2 cellular contexts compared by ENCODE assay signal in the genomic region with DNA sequence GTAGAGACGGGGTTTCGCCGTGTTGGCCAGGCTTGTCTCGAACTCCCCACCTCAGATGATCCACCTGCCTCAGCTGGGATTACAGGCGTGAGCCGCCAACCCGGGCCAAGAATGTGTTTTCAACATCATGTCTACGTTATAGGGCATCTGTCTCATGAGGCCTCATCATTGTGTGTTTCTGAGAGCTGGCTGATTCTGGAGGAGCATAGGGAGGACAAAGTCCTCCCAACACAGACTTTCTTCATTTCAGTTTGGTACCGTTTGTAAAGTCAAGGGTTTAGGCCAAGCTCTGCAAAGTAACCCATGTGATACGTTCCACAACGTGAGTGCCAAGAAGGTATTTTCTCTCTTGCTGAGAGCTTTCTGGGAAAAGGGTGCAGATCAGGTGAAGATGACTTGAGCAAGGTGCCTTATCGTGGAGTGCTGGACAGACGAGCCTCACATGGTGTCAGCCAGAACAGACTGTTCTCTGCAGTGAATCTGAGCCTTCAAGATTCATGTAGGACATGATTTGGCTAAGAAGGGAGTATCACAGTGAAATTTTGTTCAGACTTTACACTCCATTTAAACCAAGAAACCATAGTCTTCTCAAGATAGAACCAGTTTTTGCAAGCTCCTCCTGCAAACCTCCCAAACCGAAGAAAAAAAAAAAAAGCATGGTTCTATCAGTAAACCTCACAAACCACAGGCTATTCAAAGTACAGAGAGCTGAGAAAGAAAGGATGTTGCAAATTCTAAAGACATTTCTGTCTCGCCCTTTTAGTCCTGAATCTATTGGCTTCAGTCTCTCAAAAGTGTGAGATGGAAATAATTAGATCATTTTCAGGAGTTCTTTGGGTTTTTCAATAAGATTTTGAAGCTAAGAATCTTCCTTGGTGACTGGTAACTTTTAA.
TF ChIP-seq lines count a peak whose summit lies in the region.

No MANE protein-coding gene starts in this region.

TF ChIP-seq in SK-N-SH, 30 proteins besides CTCF, POLR2A, EP300 and RAD21 (continued from another document):
- TF ChIP-seq, protein P1, sequence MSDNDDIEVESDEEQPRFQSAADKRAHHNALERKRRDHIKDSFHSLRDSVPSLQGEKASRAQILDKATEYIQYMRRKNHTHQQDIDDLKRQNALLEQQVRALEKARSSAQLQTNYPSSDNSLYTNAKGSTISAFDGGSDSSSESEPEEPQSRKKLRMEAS (IDR thresholded peaks at IDR 0.05; ENCODE audit: low read depth) = no peak
- no peak for TF ChIP-seq FOSL2 (IDR thresholded peaks at IDR 0.05; ENCODE audit: borderline replicate concordance, low read depth)
- TF ChIP-seq, protein P2, sequence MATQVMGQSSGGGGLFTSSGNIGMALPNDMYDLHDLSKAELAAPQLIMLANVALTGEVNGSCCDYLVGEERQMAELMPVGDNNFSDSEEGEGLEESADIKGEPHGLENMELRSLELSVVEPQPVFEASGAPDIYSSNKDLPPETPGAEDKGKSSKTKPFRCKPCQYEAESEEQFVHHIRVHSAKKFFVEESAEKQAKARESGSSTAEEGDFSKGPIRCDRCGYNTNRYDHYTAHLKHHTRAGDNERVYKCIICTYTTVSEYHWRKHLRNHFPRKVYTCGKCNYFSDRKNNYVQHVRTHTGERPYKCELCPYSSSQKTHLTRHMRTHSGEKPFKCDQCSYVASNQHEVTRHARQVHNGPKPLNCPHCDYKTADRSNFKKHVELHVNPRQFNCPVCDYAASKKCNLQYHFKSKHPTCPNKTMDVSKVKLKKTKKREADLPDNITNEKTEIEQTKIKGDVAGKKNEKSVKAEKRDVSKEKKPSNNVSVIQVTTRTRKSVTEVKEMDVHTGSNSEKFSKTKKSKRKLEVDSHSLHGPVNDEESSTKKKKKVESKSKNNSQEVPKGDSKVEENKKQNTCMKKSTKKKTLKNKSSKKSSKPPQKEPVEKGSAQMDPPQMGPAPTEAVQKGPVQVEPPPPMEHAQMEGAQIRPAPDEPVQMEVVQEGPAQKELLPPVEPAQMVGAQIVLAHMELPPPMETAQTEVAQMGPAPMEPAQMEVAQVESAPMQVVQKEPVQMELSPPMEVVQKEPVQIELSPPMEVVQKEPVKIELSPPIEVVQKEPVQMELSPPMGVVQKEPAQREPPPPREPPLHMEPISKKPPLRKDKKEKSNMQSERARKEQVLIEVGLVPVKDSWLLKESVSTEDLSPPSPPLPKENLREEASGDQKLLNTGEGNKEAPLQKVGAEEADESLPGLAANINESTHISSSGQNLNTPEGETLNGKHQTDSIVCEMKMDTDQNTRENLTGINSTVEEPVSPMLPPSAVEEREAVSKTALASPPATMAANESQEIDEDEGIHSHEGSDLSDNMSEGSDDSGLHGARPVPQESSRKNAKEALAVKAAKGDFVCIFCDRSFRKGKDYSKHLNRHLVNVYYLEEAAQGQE (IDR thresholded peaks at IDR 0.05; ENCODE audit: low read depth, low read length) = no peak
- no peak for TF ChIP-seq SMC3 (IDR thresholded peaks at IDR 0.05; ENCODE audit: low read depth, low read length)
- TF ChIP-seq RXRA (IDR thresholded peaks at IDR 0.05; ENCODE audit: borderline replicate concordance, low read depth) = no peak
- no peak for TF ChIP-seq TAF1 (IDR thresholded peaks at IDR 0.05; ENCODE audit: borderline replicate concordance, low read depth, low read length)
- TF ChIP-seq JUND (IDR thresholded peaks at IDR 0.05) = no peak
- TF ChIP-seq TCF12 (IDR thresholded peaks at IDR 0.05) = no peak
- TF ChIP-seq TEAD4 (IDR thresholded peaks at IDR 0.05; ENCODE audit: borderline replicate concordance, insufficient read depth) = no peak
- no peak for TF ChIP-seq GATA2 (CRISPR knock-in tag; IDR thresholded peaks at IDR 0.05)
- TF ChIP-seq, protein P3, sequence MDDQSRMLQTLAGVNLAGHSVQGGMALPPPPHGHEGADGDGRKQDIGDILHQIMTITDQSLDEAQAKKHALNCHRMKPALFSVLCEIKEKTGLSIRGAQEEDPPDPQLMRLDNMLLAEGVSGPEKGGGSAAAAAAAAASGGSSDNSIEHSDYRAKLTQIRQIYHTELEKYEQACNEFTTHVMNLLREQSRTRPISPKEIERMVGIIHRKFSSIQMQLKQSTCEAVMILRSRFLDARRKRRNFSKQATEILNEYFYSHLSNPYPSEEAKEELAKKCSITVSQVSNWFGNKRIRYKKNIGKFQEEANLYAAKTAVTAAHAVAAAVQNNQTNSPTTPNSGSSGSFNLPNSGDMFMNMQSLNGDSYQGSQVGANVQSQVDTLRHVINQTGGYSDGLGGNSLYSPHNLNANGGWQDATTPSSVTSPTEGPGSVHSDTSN (IDR thresholded peaks at IDR 0.05) = no peak
- no peak for TF ChIP-seq MXI1 (IDR thresholded peaks at IDR 0.05; ENCODE audit: low read depth, low read length)
- TF ChIP-seq FOXM1 (IDR thresholded peaks at IDR 0.05; ENCODE audit: low read depth) = no peak
- no peak for TF ChIP-seq RCOR1 (IDR thresholded peaks at IDR 0.05; ENCODE audit: low read length)
- TF ChIP-seq MEF2A (IDR thresholded peaks at IDR 0.05; ENCODE audit: borderline replicate concordance, low read depth) = no peak
- TF ChIP-seq NRF1 (IDR thresholded peaks at IDR 0.05; ENCODE audit: low read depth, low read length) = no peak
- no peak for TF ChIP-seq ELF1 (IDR thresholded peaks at IDR 0.05)
- TF ChIP-seq, protein P4, sequence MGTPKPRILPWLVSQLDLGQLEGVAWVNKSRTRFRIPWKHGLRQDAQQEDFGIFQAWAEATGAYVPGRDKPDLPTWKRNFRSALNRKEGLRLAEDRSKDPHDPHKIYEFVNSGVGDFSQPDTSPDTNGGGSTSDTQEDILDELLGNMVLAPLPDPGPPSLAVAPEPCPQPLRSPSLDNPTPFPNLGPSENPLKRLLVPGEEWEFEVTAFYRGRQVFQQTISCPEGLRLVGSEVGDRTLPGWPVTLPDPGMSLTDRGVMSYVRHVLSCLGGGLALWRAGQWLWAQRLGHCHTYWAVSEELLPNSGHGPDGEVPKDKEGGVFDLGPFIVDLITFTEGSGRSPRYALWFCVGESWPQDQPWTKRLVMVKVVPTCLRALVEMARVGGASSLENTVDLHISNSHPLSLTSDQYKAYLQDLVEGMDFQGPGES (IDR thresholded peaks at IDR 0.05; ENCODE audit: low read depth, low read length) = no peak

TF ChIP-seq in SK-N-SH treated with all-trans-retinoic acid at 6 μM for 48 hours, 23 proteins besides CTCF, POLR2A, EP300 and RAD21 (continued from another document):
- TF ChIP-seq, protein P5, sequence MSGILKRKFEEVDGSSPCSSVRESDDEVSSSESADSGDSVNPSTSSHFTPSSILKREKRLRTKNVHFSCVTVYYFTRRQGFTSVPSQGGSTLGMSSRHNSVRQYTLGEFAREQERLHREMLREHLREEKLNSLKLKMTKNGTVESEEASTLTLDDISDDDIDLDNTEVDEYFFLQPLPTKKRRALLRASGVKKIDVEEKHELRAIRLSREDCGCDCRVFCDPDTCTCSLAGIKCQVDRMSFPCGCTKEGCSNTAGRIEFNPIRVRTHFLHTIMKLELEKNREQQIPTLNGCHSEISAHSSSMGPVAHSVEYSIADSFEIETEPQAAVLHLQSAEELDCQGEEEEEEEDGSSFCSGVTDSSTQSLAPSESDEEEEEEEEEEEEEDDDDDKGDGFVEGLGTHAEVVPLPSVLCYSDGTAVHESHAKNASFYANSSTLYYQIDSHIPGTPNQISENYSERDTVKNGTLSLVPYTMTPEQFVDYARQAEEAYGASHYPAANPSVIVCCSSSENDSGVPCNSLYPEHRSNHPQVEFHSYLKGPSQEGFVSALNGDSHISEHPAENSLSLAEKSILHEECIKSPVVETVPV (CRISPR knock-in tag; IDR thresholded peaks at IDR 0.05) = no peak
- TF ChIP-seq OSR1 (CRISPR knock-in tag; IDR thresholded peaks at IDR 0.05) = no peak
- TF ChIP-seq TCF4 (CRISPR knock-in tag; IDR thresholded peaks at IDR 0.05; ENCODE audit: borderline replicate concordance) = no peak
- TF ChIP-seq ZFP3 (CRISPR knock-in tag; IDR thresholded peaks at IDR 0.05) = no peak
- TF ChIP-seq PPARA (CRISPR knock-in tag; IDR thresholded peaks at IDR 0.05; ENCODE audit: borderline replicate concordance) = no peak
- no peak for TF ChIP-seq ZNF70 (CRISPR knock-in tag; IDR thresholded peaks at IDR 0.05)
- no peak for TF ChIP-seq RARB (CRISPR knock-in tag; IDR thresholded peaks at IDR 0.05)
- TF ChIP-seq, protein P6, sequence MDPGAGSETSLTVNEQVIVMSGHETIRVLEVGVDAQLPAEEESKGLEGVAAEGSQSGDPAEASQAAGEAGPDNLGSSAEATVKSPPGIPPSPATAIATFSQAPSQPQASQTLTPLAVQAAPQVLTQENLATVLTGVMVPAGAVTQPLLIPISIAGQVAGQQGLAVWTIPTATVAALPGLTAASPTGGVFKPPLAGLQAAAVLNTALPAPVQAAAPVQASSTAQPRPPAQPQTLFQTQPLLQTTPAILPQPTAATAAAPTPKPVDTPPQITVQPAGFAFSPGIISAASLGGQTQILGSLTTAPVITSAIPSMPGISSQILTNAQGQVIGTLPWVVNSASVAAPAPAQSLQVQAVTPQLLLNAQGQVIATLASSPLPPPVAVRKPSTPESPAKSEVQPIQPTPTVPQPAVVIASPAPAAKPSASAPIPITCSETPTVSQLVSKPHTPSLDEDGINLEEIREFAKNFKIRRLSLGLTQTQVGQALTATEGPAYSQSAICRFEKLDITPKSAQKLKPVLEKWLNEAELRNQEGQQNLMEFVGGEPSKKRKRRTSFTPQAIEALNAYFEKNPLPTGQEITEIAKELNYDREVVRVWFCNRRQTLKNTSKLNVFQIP (CRISPR knock-in tag; IDR thresholded peaks at IDR 0.05; ENCODE audit: borderline replicate concordance, low read depth) = no peak
- TF ChIP-seq CSDC2 (CRISPR knock-in tag; IDR thresholded peaks at IDR 0.05) = no peak
- TF ChIP-seq, protein P7, sequence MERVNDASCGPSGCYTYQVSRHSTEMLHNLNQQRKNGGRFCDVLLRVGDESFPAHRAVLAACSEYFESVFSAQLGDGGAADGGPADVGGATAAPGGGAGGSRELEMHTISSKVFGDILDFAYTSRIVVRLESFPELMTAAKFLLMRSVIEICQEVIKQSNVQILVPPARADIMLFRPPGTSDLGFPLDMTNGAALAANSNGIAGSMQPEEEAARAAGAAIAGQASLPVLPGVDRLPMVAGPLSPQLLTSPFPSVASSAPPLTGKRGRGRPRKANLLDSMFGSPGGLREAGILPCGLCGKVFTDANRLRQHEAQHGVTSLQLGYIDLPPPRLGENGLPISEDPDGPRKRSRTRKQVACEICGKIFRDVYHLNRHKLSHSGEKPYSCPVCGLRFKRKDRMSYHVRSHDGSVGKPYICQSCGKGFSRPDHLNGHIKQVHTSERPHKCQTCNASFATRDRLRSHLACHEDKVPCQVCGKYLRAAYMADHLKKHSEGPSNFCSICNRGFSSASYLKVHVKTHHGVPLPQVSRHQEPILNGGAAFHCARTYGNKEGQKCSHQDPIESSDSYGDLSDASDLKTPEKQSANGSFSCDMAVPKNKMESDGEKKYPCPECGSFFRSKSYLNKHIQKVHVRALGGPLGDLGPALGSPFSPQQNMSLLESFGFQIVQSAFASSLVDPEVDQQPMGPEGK (CRISPR knock-in tag; IDR thresholded peaks at IDR 0.05; ENCODE audit: borderline replicate concordance) = no peak
- no peak for TF ChIP-seq GLIS3 (CRISPR knock-in tag; IDR thresholded peaks at IDR 0.05)
- TF ChIP-seq, protein P8, sequence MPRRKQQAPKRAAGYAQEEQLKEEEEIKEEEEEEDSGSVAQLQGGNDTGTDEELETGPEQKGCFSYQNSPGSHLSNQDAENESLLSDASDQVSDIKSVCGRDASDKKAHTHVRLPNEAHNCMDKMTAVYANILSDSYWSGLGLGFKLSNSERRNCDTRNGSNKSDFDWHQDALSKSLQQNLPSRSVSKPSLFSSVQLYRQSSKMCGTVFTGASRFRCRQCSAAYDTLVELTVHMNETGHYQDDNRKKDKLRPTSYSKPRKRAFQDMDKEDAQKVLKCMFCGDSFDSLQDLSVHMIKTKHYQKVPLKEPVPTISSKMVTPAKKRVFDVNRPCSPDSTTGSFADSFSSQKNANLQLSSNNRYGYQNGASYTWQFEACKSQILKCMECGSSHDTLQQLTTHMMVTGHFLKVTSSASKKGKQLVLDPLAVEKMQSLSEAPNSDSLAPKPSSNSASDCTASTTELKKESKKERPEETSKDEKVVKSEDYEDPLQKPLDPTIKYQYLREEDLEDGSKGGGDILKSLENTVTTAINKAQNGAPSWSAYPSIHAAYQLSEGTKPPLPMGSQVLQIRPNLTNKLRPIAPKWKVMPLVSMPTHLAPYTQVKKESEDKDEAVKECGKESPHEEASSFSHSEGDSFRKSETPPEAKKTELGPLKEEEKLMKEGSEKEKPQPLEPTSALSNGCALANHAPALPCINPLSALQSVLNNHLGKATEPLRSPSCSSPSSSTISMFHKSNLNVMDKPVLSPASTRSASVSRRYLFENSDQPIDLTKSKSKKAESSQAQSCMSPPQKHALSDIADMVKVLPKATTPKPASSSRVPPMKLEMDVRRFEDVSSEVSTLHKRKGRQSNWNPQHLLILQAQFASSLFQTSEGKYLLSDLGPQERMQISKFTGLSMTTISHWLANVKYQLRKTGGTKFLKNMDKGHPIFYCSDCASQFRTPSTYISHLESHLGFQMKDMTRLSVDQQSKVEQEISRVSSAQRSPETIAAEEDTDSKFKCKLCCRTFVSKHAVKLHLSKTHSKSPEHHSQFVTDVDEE (CRISPR knock-in tag; IDR thresholded peaks at IDR 0.05) = no peak
- TF ChIP-seq ARNTL (CRISPR knock-in tag; IDR thresholded peaks at IDR 0.05; ENCODE audit: borderline replicate concordance, low read depth) = no peak
- no peak for TF ChIP-seq ZC3H10 (CRISPR knock-in tag; IDR thresholded peaks at IDR 0.05)
- no peak for TF ChIP-seq SNAI2 (CRISPR knock-in tag; IDR thresholded peaks at IDR 0.05)
- TF ChIP-seq BACH2 (CRISPR knock-in tag; IDR thresholded peaks at IDR 0.05; ENCODE audit: borderline replicate concordance) = no peak
- TF ChIP-seq ISL1 (CRISPR knock-in tag; IDR thresholded peaks at IDR 0.05) = no peak
- TF ChIP-seq ZFP30 (CRISPR knock-in tag; IDR thresholded peaks at IDR 0.05) = no peak
- no peak for TF ChIP-seq ESRRG (CRISPR knock-in tag; IDR thresholded peaks at IDR 0.05)
